Comparison of ENCODE assay signal across 8 cellular contexts in genomic region chr20:43352996-43353395, GRCh38.
"Had no signal": no experiment of that assay in that cellular context is flagged by ENCODE, and none has a peak within 500 bp of the region (broad histone marks: within the 10 kb centered on the region; RNA-seq: fewer than 3 reads in every experiment).

No MANE protein-coding gene starts in this region.

- FAIRE-seq: G401.6, GM12878, GM12891, GM12892, GM18507, GM19239 had no signal

- H3K4me3 ChIP-seq: GM12878 had no signal

- ATAC-seq: GM12878 had no signal

- DNase-seq: GDM1, GF-D8 had no signal
